12 cellular contexts compared by ENCODE assay signal in genomic region chr7:139995034-139995915, GRCh38.
DNase-seq lines count a peak whose midpoint lies in the region; ATAC-seq and TF ChIP-seq lines count a peak whose summit lies in the region.
"Had no signal": no experiment of that assay in that cellular context is flagged by ENCODE, and none has a peak within 500 bp of the region (broad histone marks: within the 10 kb centered on the region; RNA-seq: fewer than 3 reads in every experiment).

No MANE protein-coding gene starts in this region.

- ATAC-seq in gastroesophageal sphincter (no peak), HG02973 (IDR thresholded peaks at IDR 0.05; ENCODE audit: unreplicated experiment) (no peak)
- ATAC-seq: activated T-helper 17 cell treated with anti-CD3 and anti-CD28 coated beads, Interleukin-2, amount 50 U/mL, for 72 hours; naive thymus-derived CD4-positive, alpha-beta T cell had no signal

- TF ChIP-seq EP300 in gastroesophageal sphincter (IDR thresholded peaks at IDR 0.05): no peak

- no peak overlapping the region for H3K27ac ChIP-seq in gastroesophageal sphincter
- H3K27ac ChIP-seq: esophagus squamous epithelium had no signal

- no peak for TF ChIP-seq POLR2A in gastroesophageal sphincter (IDR thresholded peaks at IDR 0.05)

- intact Hi-C loops in posterior cingulate gyrus (cut with DNase I): no loop called here

- no peak overlapping the region for H3K9ac ChIP-seq in adipocyte (ENCODE audit: low read length)

- no peaks in the 10 kb centered on the region for H3K36me3 ChIP-seq in adipocyte (ENCODE audit: control insufficient read depth, insufficient read depth, low read length, severe bottlenecking)
- no peaks in the 10 kb centered on the region for H3K36me3 ChIP-seq in gastroesophageal sphincter
- H3K36me3 ChIP-seq: esophagus squamous epithelium had no signal

- peaks cover 1% of the 10 kb centered on the region for H3K27me3 Mint-ChIP-seq in glutamatergic neuron (ENCODE audit: unreplicated experiment)
- H3K27me3 Mint-ChIP-seq: activated T-helper 17 cell treated with anti-CD3 and anti-CD28 coated beads, Interleukin-2, amount 50 U/mL, for 72 hours; naive thymus-derived CD4-positive, alpha-beta T cell had no signal

- H3K4me1 Mint-ChIP-seq in glutamatergic neuron (ENCODE audit: low read depth, unreplicated experiment): peaks cover 23% of the 10 kb centered on the region
- H3K4me1 Mint-ChIP-seq: activated T-helper 17 cell treated with anti-CD3 and anti-CD28 coated beads, Interleukin-2, amount 50 U/mL, for 72 hours had no signal

- H3K4me3 Mint-ChIP-seq in glutamatergic neuron (ENCODE audit: unreplicated experiment): no peak overlapping the region
- H3K4me3 Mint-ChIP-seq: activated T-helper 17 cell treated with anti-CD3 and anti-CD28 coated beads, Interleukin-2, amount 50 U/mL, for 72 hours; naive thymus-derived CD4-positive, alpha-beta T cell had no signal

- H3K4me1 ChIP-seq in adipocyte (ENCODE audit: control insufficient read depth, insufficient read depth, low read length) (no peaks in the 10 kb centered on the region), gastroesophageal sphincter (peaks cover 0 to 11% (median 0%) of the 10 kb centered on the region in 3 donors)

- no peak for TF ChIP-seq CTCF in glutamatergic neuron (IDR thresholded peaks at IDR 0.05; ENCODE audit: partially characterized antibody, unreplicated experiment)
- TF ChIP-seq CTCF in gastroesophageal sphincter (IDR thresholded peaks at IDR 0.05): no peak

- H3K27ac Mint-ChIP-seq in glutamatergic neuron (ENCODE audit: unreplicated experiment): peak overlapping the region; percentile 33
- H3K27ac Mint-ChIP-seq: activated T-helper 17 cell treated with anti-CD3 and anti-CD28 coated beads, Interleukin-2, amount 50 U/mL, for 72 hours had no signal

- 47 to 61% methylated on average over 5 to 14 of the region's 17 CpGs for WGBS in gastroesophageal sphincter (ENCODE audit: low coverage in 1 of 2), 2 donors

- H3K9me3 ChIP-seq in adipocyte (ENCODE audit: control insufficient read depth, low read length) (no peaks in the 10 kb centered on the region), gastroesophageal sphincter (no peaks in the 10 kb centered on the region)
- H3K9me3 ChIP-seq: esophagus squamous epithelium had no signal

- H3K27me3 ChIP-seq in adipocyte (replicated peaks; ENCODE audit: control insufficient read depth, insufficient read depth, low read length): no peaks in the 10 kb centered on the region
- no peaks in the 10 kb centered on the region for H3K27me3 ChIP-seq in gastroesophageal sphincter
- H3K27me3 ChIP-seq: esophagus squamous epithelium had no signal

- H3K9me3 Mint-ChIP-seq in glutamatergic neuron (ENCODE audit: unreplicated experiment): no peaks in the 10 kb centered on the region
- H3K9me3 Mint-ChIP-seq: activated T-helper 17 cell treated with anti-CD3 and anti-CD28 coated beads, Interleukin-2, amount 50 U/mL, for 72 hours; naive thymus-derived CD4-positive, alpha-beta T cell had no signal

- peaks cover 3% of the 10 kb centered on the region for H3K36me3 Mint-ChIP-seq in glutamatergic neuron (ENCODE audit: unreplicated experiment)
- H3K36me3 Mint-ChIP-seq: naive thymus-derived CD4-positive, alpha-beta T cell had no signal

- no peak overlapping the region for H3K4me3 ChIP-seq in adipocyte (ENCODE audit: low read length)
- no peak overlapping the region for H3K4me3 ChIP-seq in gastroesophageal sphincter
- H3K4me3 ChIP-seq: esophagus squamous epithelium had no signal

- DNase-seq in GM04503 (ENCODE audit: low read depth) (peak; percentile 11), adipocyte (ENCODE audit: low read depth) (peak; percentile 45), glutamatergic neuron (no peak), posterior cingulate gyrus (peak; percentile 61 to 97 (median 81)), HuH-7 (ENCODE audit: low spot score) (no peak)
- no peak for DNase-seq in effector CD8-positive, alpha-beta T cell (lab: John Stamatoyannopoulos, UW)
- DNase-seq: esophagus squamous epithelium; naive thymus-derived CD4-positive, alpha-beta T cell; stimulated activated CD4-positive, alpha-beta T cell treated with anti-CD3 and anti-CD28 coated beads, Interleukin-4, amount 100 ng/mL, for 24 hours had no signal

Comparison
In these comparisons a context has a peak if more than half of its experiments do, and no peak if none do; other contexts are left out.
1. DNase-seq: peak in GM04503 (single experiment), adipocyte (single experiment) and posterior cingulate gyrus (10 of 10); none in glutamatergic neuron (single experiment), effector CD8-positive, alpha-beta T cell (single experiment) and HuH-7 (single experiment).